ENCODE assay signal across 13 cellular contexts in the genomic region with DNA sequence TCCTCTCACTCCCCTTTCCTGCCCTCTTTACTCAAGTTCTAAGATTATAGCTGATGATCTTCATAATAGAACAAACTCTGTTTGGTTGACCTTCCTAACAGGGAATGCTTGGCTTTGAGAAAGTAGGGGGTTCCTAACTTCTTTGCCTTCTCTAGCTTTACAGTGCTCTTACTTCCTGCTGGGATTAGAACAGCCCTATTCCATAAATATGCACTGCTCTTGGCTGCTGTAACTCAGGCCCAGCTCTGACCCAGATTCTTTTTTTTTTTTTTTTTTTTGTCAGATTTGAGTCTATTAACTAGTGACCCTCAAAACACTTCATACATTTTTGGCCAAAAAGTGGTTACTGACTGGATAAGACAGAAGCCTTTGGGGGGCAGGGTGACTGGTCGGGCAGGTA. TPM values are rescaled to one million over a fixed set of nuclear protein-coding genes. Genes with fewer than 3 reads are reported as not detected.
DNase-seq lines count a peak whose midpoint lies in the region; ATAC-seq and TF ChIP-seq lines count a peak whose summit lies in the region.
"Had no signal": no experiment of that assay in that cellular context is flagged by ENCODE, and none has a peak within 500 bp of the region (broad histone marks: within the 10 kb centered on the region; RNA-seq: fewer than 3 reads in every experiment).

No MANE protein-coding gene starts in this region.

- H3K36me3 ChIP-seq in cardiac muscle cell (peaks cover 16% of the 10 kb centered on the region), tibial nerve (peaks cover 0 to 43% (median 11%) of the 10 kb centered on the region in 3 donors), neural progenitor cell (peaks cover 24% of the 10 kb centered on the region)

- DNase-seq in cardiac muscle cell (ENCODE audit: low read depth in 1 of 2, low spot score in 1 of 2) (no peak), right cardiac atrium (no peak), naive B cell (no peak), tibial nerve (ENCODE audit: low spot score in 2 of 2) (no peak), HEK293T (ENCODE audit: extremely low spot score) (no peak), neural progenitor cell (ENCODE audit: low spot score) (no peak), posterior vena cava (ENCODE audit: low spot score) (no peak)
- no peak for DNase-seq in activated T-helper 2 cell treated with anti-CD3 and anti-CD28 coated beads, Interferon-gamma antibody, Interleukin-2, Interleukin-4, amounts not matched to agents 10 μg/mL and 5 μg/mL and 100 μg/mL, durations not matched to agents 14 hours and 24 hours and 36 hours (ENCODE audit: low spot score)
- DNase-seq: DMS 273 treated with DMSO at 0.1 percent for 48 hours, Karpas-422, NCI-H146, NCI-H446 had no signal

- WGBS in right cardiac atrium: 79% methylated on average over 1 of the region's 1 CpG
- 91 to 92% methylated on average over 1 of the region's 1 CpG for WGBS in tibial nerve, 2 donors

- no peak overlapping the region for H2AFZ ChIP-seq in neural progenitor cell (replicated peaks)

- TF ChIP-seq EP300 in tibial nerve (IDR thresholded peaks at IDR 0.05): no peak

- H3K36me3 Mint-ChIP-seq in activated T-helper 2 cell treated with anti-CD3 and anti-CD28 coated beads, Interferon-gamma antibody, Interleukin-2, Interleukin-4, amounts not matched to agents 10 μg/mL and 5 μg/mL and 100 μg/mL, durations not matched to agents 14 hours and 24 hours and 36 hours (ENCODE audit: low read depth): peaks cover 83% of the 10 kb centered on the region
- H3K36me3 Mint-ChIP-seq in naive B cell (peaks cover 0 to 13% of the 10 kb centered on the region in 2 donors), neural progenitor cell (peaks cover 57% of the 10 kb centered on the region)

- no peak overlapping the region for H3K4me3 Mint-ChIP-seq in activated T-helper 2 cell treated with anti-CD3 and anti-CD28 coated beads, Interferon-gamma antibody, Interleukin-2, Interleukin-4, amounts not matched to agents 10 μg/mL and 5 μg/mL and 100 μg/mL, durations not matched to agents 14 hours and 24 hours and 36 hours (ENCODE audit: low read depth)
- no peak overlapping the region for H3K4me3 Mint-ChIP-seq in naive B cell
- no peak overlapping the region for H3K4me3 Mint-ChIP-seq in neural progenitor cell

- no peaks in the 10 kb centered on the region for H3K27me3 ChIP-seq in cardiac muscle cell
- no peaks in the 10 kb centered on the region for H3K27me3 ChIP-seq in right cardiac atrium (ENCODE audit: control insufficient read depth, insufficient read depth)
- no peaks in the 10 kb centered on the region for H3K27me3 ChIP-seq in tibial nerve
- no peaks in the 10 kb centered on the region for H3K27me3 ChIP-seq in neural progenitor cell
- H3K27me3 ChIP-seq: SJSA1 had no signal

- ATAC-seq in right cardiac atrium: no peak
- ATAC-seq in naive B cell (ENCODE audit: low read depth in 2 of 2): no peak

- TF ChIP-seq POLR2A in tibial nerve (IDR thresholded peaks at IDR 0.05): no peak

- H3K27ac Mint-ChIP-seq in activated T-helper 2 cell treated with anti-CD3 and anti-CD28 coated beads, Interferon-gamma antibody, Interleukin-2, Interleukin-4, amounts not matched to agents 10 μg/mL and 5 μg/mL and 100 μg/mL, durations not matched to agents 14 hours and 24 hours and 36 hours: peak overlapping the region; percentile 64
- H3K27ac Mint-ChIP-seq in naive B cell (peak overlapping the region in 5 of 6 donors; percentile 1 to 92 (median 71)), neural progenitor cell (no peak overlapping the region)

- H3K9ac ChIP-seq in neural progenitor cell: no peak overlapping the region

- TF ChIP-seq CTCF in cardiac muscle cell (IDR thresholded peaks at IDR 0.05; ENCODE audit: low read depth, low read length): no peak
- TF ChIP-seq CTCF in tibial nerve (IDR thresholded peaks at IDR 0.05): no peak
- TF ChIP-seq CTCF in neural progenitor cell (IDR thresholded peaks at IDR 0.05): no peak

- H3K9me3 ChIP-seq in cardiac muscle cell (ENCODE audit: low read depth): no peaks in the 10 kb centered on the region
- no peaks in the 10 kb centered on the region for H3K9me3 ChIP-seq in right cardiac atrium (ENCODE audit: control insufficient read depth, low read length)
- H3K9me3 ChIP-seq in tibial nerve: no peaks in the 10 kb centered on the region
- H3K9me3 ChIP-seq in neural progenitor cell (ENCODE audit: low read depth): no peaks in the 10 kb centered on the region
- H3K9me3 ChIP-seq: SJSA1 had no signal

- no peak overlapping the region for H3K4me3 ChIP-seq in cardiac muscle cell
- H3K4me3 ChIP-seq in right cardiac atrium (ENCODE audit: low read length): no peak overlapping the region
- no peak overlapping the region for H3K4me3 ChIP-seq in tibial nerve
- H3K4me3 ChIP-seq in neural progenitor cell: no peak overlapping the region
- H3K4me3 ChIP-seq: SJSA1 had no signal

- H3K27ac ChIP-seq in cardiac muscle cell: peak overlapping the region; percentile 57
- H3K27ac ChIP-seq in right cardiac atrium (ENCODE audit: low read length): no peak overlapping the region
- peak overlapping the region; percentile 0 to 73 (median 56) for H3K27ac ChIP-seq in tibial nerve
- no peak overlapping the region for H3K27ac ChIP-seq in neural progenitor cell
- H3K27ac ChIP-seq: SJSA1 had no signal

- CTCF ChIA-PET in HEK293T (lab: Yijun Ruan, JAX): no interaction called here

- H3K4me1 ChIP-seq in cardiac muscle cell (ENCODE audit: low read depth) (peaks cover 7% of the 10 kb centered on the region), right cardiac atrium (ENCODE audit: control insufficient read depth, insufficient read depth, low read length) (peaks cover 22% of the 10 kb centered on the region), tibial nerve (peaks cover 0 to 96% (median 39%) of the 10 kb centered on the region in 4 donors), neural progenitor cell (no peaks in the 10 kb centered on the region)

- no peak overlapping the region for H3K4me2 ChIP-seq in neural progenitor cell

- H3K27me3 Mint-ChIP-seq in activated T-helper 2 cell treated with anti-CD3 and anti-CD28 coated beads, Interferon-gamma antibody, Interleukin-2, Interleukin-4, amounts not matched to agents 10 μg/mL and 5 μg/mL and 100 μg/mL, durations not matched to agents 14 hours and 24 hours and 36 hours (ENCODE audit: low read depth): no peaks in the 10 kb centered on the region
- H3K27me3 Mint-ChIP-seq in naive B cell: no peaks in the 10 kb centered on the region
- no peaks in the 10 kb centered on the region for H3K27me3 Mint-ChIP-seq in neural progenitor cell (ENCODE audit: insufficient read depth, low read depth)

- H3K79me2 ChIP-seq in neural progenitor cell (ENCODE audit: low read depth): peaks cover 100% of the 10 kb centered on the region

- H3K4me1 Mint-ChIP-seq in activated T-helper 2 cell treated with anti-CD3 and anti-CD28 coated beads, Interferon-gamma antibody, Interleukin-2, Interleukin-4, amounts not matched to agents 10 μg/mL and 5 μg/mL and 100 μg/mL, durations not matched to agents 14 hours and 24 hours and 36 hours (ENCODE audit: low read depth): peaks cover 56% of the 10 kb centered on the region
- H3K4me1 Mint-ChIP-seq in naive B cell: peaks cover 46 to 92% (median 75%) of the 10 kb centered on the region in 3 donors
- H3K4me1 Mint-ChIP-seq in neural progenitor cell: peaks cover 11% of the 10 kb centered on the region

- intact Hi-C loops in right cardiac atrium (cut with DNase I) (loop anchor here in 1 of 4 donors (10.0 kb wide), 1 partner anchor 54 kb away; the partner anchor contains the start of gene ARID1A), posterior vena cava (cut with DNase I) (no loop called here)
- intact Hi-C loops in activated T-helper 2 cell treated with anti-CD3 and anti-CD28 coated beads, Interferon-gamma antibody, Interleukin-2, Interleukin-4, amounts not matched to agents 10 μg/mL and 5 μg/mL and 100 μg/mL, durations not matched to agents 14 hours and 24 hours and 36 hours (cut with micrococcal nuclease): no loop called here

- POLR2A ChIA-PET in HEK293T (lab: Yijun Ruan, JAX): no interaction called here

- H4K20me1 ChIP-seq in neural progenitor cell (ENCODE audit: low read depth): peaks cover 99% of the 10 kb centered on the region

- no peaks in the 10 kb centered on the region for H3K9me3 Mint-ChIP-seq in activated T-helper 2 cell treated with anti-CD3 and anti-CD28 coated beads, Interferon-gamma antibody, Interleukin-2, Interleukin-4, amounts not matched to agents 10 μg/mL and 5 μg/mL and 100 μg/mL, durations not matched to agents 14 hours and 24 hours and 36 hours
- H3K9me3 Mint-ChIP-seq in naive B cell (no peaks in the 10 kb centered on the region), neural progenitor cell (no peaks in the 10 kb centered on the region)

- peaks cover 19% of the 10 kb centered on the region for H3F3A ChIP-seq in neural progenitor cell (ENCODE audit: low read depth)

RNA-seq across cellular contexts. Expression of gene PIGV, which starts 39.4 kb away (rescaled TPM):
- 8.5 and 13.7 TPM in 2 replicates for total RNA-seq in cardiac muscle cell
- polyA plus RNA-seq in cardiac muscle cell: 11.7 and 12.4 TPM in 2 replicates
- 1 to 10 TPM; 5.2 to 7.3 (median 5.9) TPM for total RNA-seq in right cardiac atrium
- polyA plus RNA-seq in right cardiac atrium: 3.9 TPM
- 19.4 and 20.1 TPM in 2 replicates for total RNA-seq in activated T-helper 2 cell treated with anti-CD3 and anti-CD28 coated beads, Interferon-gamma antibody, Interleukin-2, Interleukin-4, amounts not matched to agents 10 μg/mL and 5 μg/mL and 100 μg/mL, durations not matched to agents 14 hours and 24 hours and 36 hours
- 10 to 100 TPM in 4 of 6 donors, 1 to 10 TPM in 2; 7.8 to 14.2 (median 10.8) TPM for polyA plus RNA-seq in naive B cell (ENCODE audit: low read depth in 6 of 6)
- 10 to 100 TPM in 3 of 4 donors, 1 to 10 TPM in 1; 9.3 to 22.2 (median 17.6) TPM for total RNA-seq in tibial nerve
- total RNA-seq in neural progenitor cell (ENCODE audit: low replicate concordance): 19.4 and 19.7 TPM in 2 replicates
- 1 to 10 TPM; 6.3 to 7.9 TPM for total RNA-seq in posterior vena cava

RNA-seq across cellular contexts. Expression of gene ARID1A, which starts 52.5 kb away (rescaled TPM):
- total RNA-seq in cardiac muscle cell (52.9 and 93.3 TPM in 2 replicates), right cardiac atrium (10 to 100 TPM; 33.1 to 45.3 (median 40.0) TPM), tibial nerve (10 to 100 TPM; 49.6 to 90.0 (median 54.3) TPM), neural progenitor cell (ENCODE audit: low replicate concordance) (43.1 and 70.6 TPM in 2 replicates), posterior vena cava (10 to 100 TPM; 48.1 to 48.6 TPM)
- polyA plus RNA-seq in cardiac muscle cell (28.5 and 43.1 TPM in 2 replicates), right cardiac atrium (15.7 TPM), naive B cell (ENCODE audit: low read depth in 6 of 6) (10 to 100 TPM in 5 of 6 donors, 1 to 10 TPM in 1; 8.8 to 38.2 (median 18.9) TPM)
- 109 TPM in 2 replicates for total RNA-seq in activated T-helper 2 cell treated with anti-CD3 and anti-CD28 coated beads, Interferon-gamma antibody, Interleukin-2, Interleukin-4, amounts not matched to agents 10 μg/mL and 5 μg/mL and 100 μg/mL, durations not matched to agents 14 hours and 24 hours and 36 hours

Comparison
In these comparisons a context has a peak if more than half of its experiments do, and no peak if none do; other contexts are left out.
1. H3K27ac ChIP-seq: peak in cardiac muscle cell (single experiment) and tibial nerve (4 of 4); none in right cardiac atrium (single experiment) and neural progenitor cell (single experiment).